ENCODE assay signal across 20 cellular contexts in genomic region chr2:1626271-1626681, GRCh38.
DNase-seq lines count a peak whose midpoint lies in the region; ATAC-seq and TF ChIP-seq lines count a peak whose summit lies in the region.
"Had no signal": no experiment of that assay in that cellular context is flagged by ENCODE, and none has a peak within 500 bp of the region (broad histone marks: within the 10 kb centered on the region; RNA-seq: fewer than 3 reads in every experiment).

No MANE protein-coding gene starts in this region.

- H3K27ac ChIP-seq in RWPE2 (ENCODE audit: poor library complexity, severe bottlenecking) (peak overlapping the region; percentile 95), foreskin keratinocyte (peak overlapping the region; percentile 72)
- H3K27ac ChIP-seq: testis had no signal

- H3K27me3 Mint-ChIP-seq in activated naive CD4-positive, alpha-beta T cell treated with anti-CD3 and anti-CD28 coated beads, Interleukin-2, amount 10 ng/mL, durations not matched to agents 7 days and 5 days: peaks cover 13% of the 10 kb centered on the region
- H3K27me3 Mint-ChIP-seq: activated CD4-positive, alpha-beta memory T cell treated with anti-CD3 and anti-CD28 coated beads, Interleukin-2, amount 10 ng/mL, durations not matched to agents 7 days and 5 days had no signal

- H3K27ac Mint-ChIP-seq in activated naive CD4-positive, alpha-beta T cell treated with anti-CD3 and anti-CD28 coated beads, Interleukin-2, amount 10 ng/mL, durations not matched to agents 7 days and 5 days: no peak overlapping the region
- H3K27ac Mint-ChIP-seq: activated CD4-positive, alpha-beta memory T cell treated with anti-CD3 and anti-CD28 coated beads, Interleukin-2, amount 10 ng/mL, durations not matched to agents 7 days and 5 days; activated T-helper 17 cell treated with anti-CD3 and anti-CD28 coated beads, Interleukin-2, amount 50 U/mL, for 72 hours; mesothelial cell of epicardium had no signal

- H3K36me3 Mint-ChIP-seq in activated naive CD4-positive, alpha-beta T cell treated with anti-CD3 and anti-CD28 coated beads, Interleukin-2, amount 10 ng/mL, durations not matched to agents 7 days and 5 days: no peaks in the 10 kb centered on the region

- H3K4me3 ChIP-seq in H7 (ENCODE audit: insufficient read depth, low read depth, low read length) (no peak overlapping the region), RWPE2 (ENCODE audit: severe bottlenecking) (no peak overlapping the region)
- H3K4me3 ChIP-seq: testis had no signal

- H3K27me3 ChIP-seq in H7 (ENCODE audit: control insufficient read depth, insufficient read depth, low read length) (no peaks in the 10 kb centered on the region), RWPE2 (ENCODE audit: insufficient read depth, poor library complexity, severe bottlenecking) (no peaks in the 10 kb centered on the region), foreskin keratinocyte (no peaks in the 10 kb centered on the region)
- H3K27me3 ChIP-seq: testis had no signal

- DNase-seq in H7 (peak; percentile 49), RWPE2 (ENCODE audit: low spot score) (no peak), foreskin keratinocyte (no peak), posterior vena cava (ENCODE audit: low spot score) (peak; percentile 30), DMS53 (lab: John Stamatoyannopoulos, UW) (no peak), hippocampal formation (lab: John Stamatoyannopoulos, UW) (no peak)
- DNase-seq in activated naive CD4-positive, alpha-beta T cell treated with anti-CD3 and anti-CD28 coated beads, Interleukin-2, amount 10 ng/mL, durations not matched to agents 7 days and 5 days: no peak
- DNase-seq: activated CD4-positive, alpha-beta memory T cell treated with anti-CD3 and anti-CD28 coated beads, Interleukin-2, amount 10 ng/mL, durations not matched to agents 7 days and 5 days; islet precursor cell; MM.1S; NCI-H187 treated with DMSO at 0.1 percent for 48 hours; NCI-H524; occipital lobe; stimulated activated CD4-positive, alpha-beta T cell treated with anti-CD3 and anti-CD28 coated beads, Interleukin-4, amount 100 ng/mL, for 24 hours; stimulated activated CD8-positive, alpha-beta memory T cell treated with anti-CD3 and anti-CD28 coated beads, Interleukin-4, amount 100 ng/mL, for 48 hours; SW 1271; testis had no signal

- no peak for ATAC-seq in RWPE2 (ENCODE audit: low read depth)
- no peak for ATAC-seq in foreskin keratinocyte
- no peak for ATAC-seq in GM18873 (IDR thresholded peaks at IDR 0.05; ENCODE audit: low FRiP score, unreplicated experiment)
- ATAC-seq: activated T-helper 17 cell treated with anti-CD3 and anti-CD28 coated beads, Interleukin-2, amount 50 U/mL, for 72 hours had no signal

- no peaks in the 10 kb centered on the region for H3K9me3 Mint-ChIP-seq in activated naive CD4-positive, alpha-beta T cell treated with anti-CD3 and anti-CD28 coated beads, Interleukin-2, amount 10 ng/mL, durations not matched to agents 7 days and 5 days

- CTCF ChIA-PET in activated naive CD4-positive, alpha-beta T cell treated with anti-CD3 and anti-CD28 coated beads, Interleukin-2, amount 10 ng/mL, durations not matched to agents 7 days and 5 days (lab: Charles Lee): no interaction called here

- intact Hi-C loops in posterior vena cava (cut with DNase I): no loop called here

- H3K4me3 Mint-ChIP-seq in activated naive CD4-positive, alpha-beta T cell treated with anti-CD3 and anti-CD28 coated beads, Interleukin-2, amount 10 ng/mL, durations not matched to agents 7 days and 5 days: no peak overlapping the region
- H3K4me3 Mint-ChIP-seq: activated CD4-positive, alpha-beta memory T cell treated with anti-CD3 and anti-CD28 coated beads, Interleukin-2, amount 10 ng/mL, durations not matched to agents 7 days and 5 days; activated T-helper 17 cell treated with anti-CD3 and anti-CD28 coated beads, Interleukin-2, amount 50 U/mL, for 72 hours; mesothelial cell of epicardium had no signal

- H3K9me3 ChIP-seq in RWPE2 (ENCODE audit: severe bottlenecking): no peaks in the 10 kb centered on the region
- H3K9me3 ChIP-seq: testis had no signal

- H3K4me1 ChIP-seq in RWPE2 (ENCODE audit: insufficient read depth, poor library complexity, severe bottlenecking) (peaks cover 41% of the 10 kb centered on the region), foreskin keratinocyte (peaks cover 26% of the 10 kb centered on the region)
- H3K4me1 ChIP-seq: testis had no signal

- no peaks in the 10 kb centered on the region for H3K4me1 Mint-ChIP-seq in activated naive CD4-positive, alpha-beta T cell treated with anti-CD3 and anti-CD28 coated beads, Interleukin-2, amount 10 ng/mL, durations not matched to agents 7 days and 5 days
- H3K4me1 Mint-ChIP-seq: activated CD4-positive, alpha-beta memory T cell treated with anti-CD3 and anti-CD28 coated beads, Interleukin-2, amount 10 ng/mL, durations not matched to agents 7 days and 5 days; activated T-helper 17 cell treated with anti-CD3 and anti-CD28 coated beads, Interleukin-2, amount 50 U/mL, for 72 hours had no signal

- TF ChIP-seq CTCF in RWPE2 (IDR thresholded peaks at IDR 0.05; ENCODE audit: poor library complexity, severe bottlenecking): no peak
- TF ChIP-seq CTCF in foreskin keratinocyte (conservative IDR thresholded peaks at IDR 0.05): no peak

- H3K36me3 ChIP-seq in H7 (replicated peaks; ENCODE audit: control insufficient read depth, insufficient read depth, low read length) (0 out of 2 replicates have a peak, but pooled peaks cover 1% of the 10 kb centered on the region), RWPE2 (ENCODE audit: low read depth) (peaks cover 5% of the 10 kb centered on the region; the same call in 1 of the 2 replicates)

Comparison
In these comparisons a context has a peak if more than half of its experiments do, and no peak if none do; other contexts are left out.
1. DNase-seq: peak in H7 (single experiment) and posterior vena cava (single experiment); none in RWPE2 (single experiment), foreskin keratinocyte (0 of 2), DMS53 (single experiment), hippocampal formation (0 of 2) and activated naive CD4-positive, alpha-beta T cell treated with anti-CD3 and anti-CD28 coated beads, Interleukin-2, amount 10 ng/mL, durations not matched to agents 7 days and 5 days (single experiment).